In the genomic region with DNA sequence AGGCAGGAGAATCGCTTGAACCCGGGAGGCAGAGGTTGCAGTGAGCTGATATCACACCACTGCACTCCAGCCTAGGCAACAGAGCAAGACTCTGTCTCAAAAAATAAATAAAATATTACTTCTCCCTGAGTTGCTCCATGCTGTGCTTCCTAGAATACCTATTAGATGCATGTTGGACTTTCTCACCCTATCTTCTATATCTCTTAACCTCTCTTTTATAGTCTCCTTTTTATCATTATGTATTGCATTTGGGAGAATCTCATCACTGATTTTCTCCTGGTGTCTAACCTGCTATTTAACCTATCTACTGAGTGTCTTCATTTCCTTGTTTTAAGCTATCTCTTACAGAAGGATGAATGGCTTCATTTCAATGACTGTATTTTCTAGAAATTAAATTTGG, we compare ENCODE assay signal across 9 cellular contexts.
"Had no signal": no experiment of that assay in that cellular context is flagged by ENCODE, and none has a peak within 500 bp of the region (broad histone marks: within the 10 kb centered on the region; RNA-seq: fewer than 3 reads in every experiment).

No MANE protein-coding gene starts in this region.

- H3K9ac ChIP-seq: GM23248 had no signal

- H3K27ac Mint-ChIP-seq: GM23338, H9, HFFc6 had no signal

- H2AFZ ChIP-seq: GM23248, GM23338 had no signal

- DNase-seq: GM23248, GOT3, H7, H9, HCEC 1CT, HFFc6 had no signal

- H3K4me3 ChIP-seq: GM23248, GM23338, HAP-1 had no signal

- H3K4me3 Mint-ChIP-seq: GM23338, H9, HFFc6 had no signal

- H3K9me3 ChIP-seq: HAP-1 had no signal

- H3K4me1 ChIP-seq: HAP-1 had no signal

- H3K4me2 ChIP-seq: GM23338 had no signal

- H3K36me3 ChIP-seq: HAP-1 had no signal

- ATAC-seq: GM23338, HCT116 had no signal

- H3K27ac ChIP-seq: GM23248 had no signal
